ENCODE assay signal across 14 cellular contexts in genomic region chr11:91981995-91982394, GRCh38.
DNase-seq lines count a peak whose midpoint lies in the region; ATAC-seq and TF ChIP-seq lines count a peak whose summit lies in the region.
"Had no signal": no experiment of that assay in that cellular context is flagged by ENCODE, and none has a peak within 500 bp of the region (broad histone marks: within the 10 kb centered on the region; RNA-seq: fewer than 3 reads in every experiment).

No MANE protein-coding gene starts in this region.

- TF ChIP-seq CTCF in A673 (conservative IDR thresholded peaks at IDR 0.05; ENCODE audit: low read depth, low read length): no peak
- TF ChIP-seq CTCF in nephron (IDR thresholded peaks at IDR 0.05; ENCODE audit: unreplicated experiment in 3 of 3): no peak

- intact Hi-C loops in A673 (cut with micrococcal nuclease; ENCODE audit: unreplicated experiment): no loop called here

- H3K4me1 ChIP-seq in A673 (ENCODE audit: insufficient read depth, low read length, poor library complexity, severe bottlenecking) (no peaks in the 10 kb centered on the region), HAP-1 (no peaks in the 10 kb centered on the region)
- H3K4me1 ChIP-seq: BLaER1 treated with 17β-estradiol and CSF1 and Interleukin-3, amounts not matched to agents 10 nM and 100 nM had no signal

- H3K4me3 ChIP-seq in A673 (ENCODE audit: low read depth, low read length, poor library complexity, severe bottlenecking): no peak overlapping the region
- H3K4me3 ChIP-seq in MG63: no peak overlapping the region
- H3K4me3 ChIP-seq in HAP-1: no peak overlapping the region
- H3K4me3 ChIP-seq: BLaER1 treated with 17β-estradiol and CSF1 and Interleukin-3, amounts not matched to agents 10 nM and 100 nM had no signal

- no peak overlapping the region for H3K27ac ChIP-seq in A673 (ENCODE audit: low read depth, low read length, poor library complexity, severe bottlenecking)
- H3K27ac ChIP-seq: BLaER1 treated with 17β-estradiol and CSF1 and Interleukin-3, amounts not matched to agents 10 nM and 100 nM had no signal

- H3K9me3 ChIP-seq in A673 (ENCODE audit: low read depth, low read length, poor library complexity, severe bottlenecking) (no peaks in the 10 kb centered on the region), MG63 (0 out of 2 replicates have a peak, but pooled peaks cover 2% of the 10 kb centered on the region), HAP-1 (no peaks in the 10 kb centered on the region)
- H3K9me3 ChIP-seq: BLaER1 treated with 17β-estradiol and CSF1 and Interleukin-3, amounts not matched to agents 10 nM and 100 nM had no signal

- H3K36me3 Mint-ChIP-seq in nephron (ENCODE audit: low read depth): no peaks in the 10 kb centered on the region

- BruUV-seq in A673 (replicated peaks; lab: Mats Ljungman, UMichigan): no TSS peak

- CTCF ChIA-PET in A673 (lab: Charles Lee): no interaction called here

- H3K27ac Mint-ChIP-seq in nephron: peak overlapping the region in 2 of 3 experiments; percentile 9 to 20
- H3K27ac Mint-ChIP-seq: T-helper 17 cell had no signal

- ATAC-seq in HG02588 (IDR thresholded peaks at IDR 0.05; ENCODE audit: unreplicated experiment): no peak
- ATAC-seq: activated T-cell treated with anti-CD3 and anti-CD28 coated beads, Interleukin-2, amount 50 U/mL, for 4 hours; T-helper 17 cell had no signal

- no peaks in the 10 kb centered on the region for H3K27me3 ChIP-seq in A673 (replicated peaks; ENCODE audit: insufficient read depth, low read depth, low read length, poor library complexity)
- no peaks in the 10 kb centered on the region for H3K27me3 ChIP-seq in MG63
- H3K27me3 ChIP-seq in HAP-1 (ENCODE audit: low read depth): no peaks in the 10 kb centered on the region
- H3K27me3 ChIP-seq: BLaER1 treated with 17β-estradiol and CSF1 and Interleukin-3, amounts not matched to agents 10 nM and 100 nM had no signal

- H3K27me3 Mint-ChIP-seq in nephron (ENCODE audit: low read depth): no peaks in the 10 kb centered on the region
- H3K27me3 Mint-ChIP-seq: T-helper 17 cell had no signal

- H3K9me3 Mint-ChIP-seq in nephron: peaks cover 5% of the 10 kb centered on the region

- in situ Hi-C loops in HAP-1 (cut with MboI; ENCODE audit: low sequenced_read_pairs): no loop called here

- H3K36me3 ChIP-seq in A673 (ENCODE audit: insufficient read depth, low read length, poor library complexity, severe bottlenecking) (no peaks in the 10 kb centered on the region), MG63 (no peaks in the 10 kb centered on the region), HAP-1 (replicated peaks) (no peaks in the 10 kb centered on the region)
- H3K36me3 ChIP-seq: BLaER1 treated with 17β-estradiol and CSF1 and Interleukin-3, amounts not matched to agents 10 nM and 100 nM had no signal

- POLR2A ChIA-PET in A673 (lab: Charles Lee; ENCODE audit: low non-redundant PET): no interaction called here

- DNase-seq in A673 (ENCODE audit: low spot score): peak; percentile 23
- peak; percentile 91 for DNase-seq in MG63
- DNase-seq in fibroblast of gingiva (ENCODE audit: low read depth): peak; percentile 67
- DNase-seq in DMS 273 (lab: John Stamatoyannopoulos, UW; ENCODE audit: unreplicated experiment): no peak
- no peak for DNase-seq in HAP-1 (ENCODE audit: low spot score in 2 of 2)
- DNase-seq in CD1c-positive myeloid dendritic cell (ENCODE audit: extremely low spot score): no peak
- DNase-seq: activated T-cell treated with anti-CD3 and anti-CD28 coated beads, Interleukin-2, amount 50 U/mL, for 4 hours; effector CD4-positive, alpha-beta T cell; H7; NCI-H510A; T-helper 17 cell had no signal

- H3K4me1 Mint-ChIP-seq in nephron: peaks cover 6% of the 10 kb centered on the region
- H3K4me1 Mint-ChIP-seq: T-helper 17 cell had no signal

- H3K4me3 Mint-ChIP-seq in nephron: no peak overlapping the region
- H3K4me3 Mint-ChIP-seq: activated T-cell treated with anti-CD3 and anti-CD28 coated beads, Interleukin-2, amount 50 U/mL, for 4 hours; T-helper 17 cell had no signal

Comparison
In these comparisons a context has a peak if more than half of its experiments do, and no peak if none do; other contexts are left out.
1. DNase-seq: peak in A673 (single experiment), MG63 (single experiment) and fibroblast of gingiva (single experiment); none in DMS 273 (single experiment), HAP-1 (0 of 2) and CD1c-positive myeloid dendritic cell (single experiment).